ENCODE assay signal across 8 cellular contexts in genomic region chr2:108215794-108216211, GRCh38. TPM values are rescaled to one million over a fixed set of nuclear protein-coding genes. Genes with fewer than 3 reads are reported as not detected.
DNase-seq lines count a peak whose midpoint lies in the region; ATAC-seq and TF ChIP-seq lines count a peak whose summit lies in the region.

No MANE protein-coding gene starts in this region.

- H3K27me3 ChIP-seq in GM23338 (ENCODE audit: insufficient read depth) (no peaks in the 10 kb centered on the region), OCI-LY1 (ENCODE audit: insufficient read depth, low read length) (no peaks in the 10 kb centered on the region), fibroblast of lung (ENCODE audit: control insufficient read depth, insufficient read depth, low read length) (no peaks in the 10 kb centered on the region)

- peaks cover 2% of the 10 kb centered on the region for H3K27me3 Mint-ChIP-seq in GM23338 (ENCODE audit: insufficient read depth, low read depth, poor library complexity)

- no peaks in the 10 kb centered on the region for H3K4me1 Mint-ChIP-seq in GM23338

- H3K27ac ChIP-seq in GM23338 (ENCODE audit: low read depth): no peak overlapping the region
- no peak overlapping the region for H3K27ac ChIP-seq in OCI-LY1 (ENCODE audit: low read depth, low read length, poor library complexity, severe bottlenecking)
- H3K27ac ChIP-seq in fibroblast of lung (ENCODE audit: insufficient read depth, low read length): no peak overlapping the region

- H4K20me1 ChIP-seq in GM23338 (replicated peaks; ENCODE audit: insufficient read depth) (no peaks in the 10 kb centered on the region), OCI-LY1 (ENCODE audit: insufficient read depth, low read length) (no peaks in the 10 kb centered on the region), fibroblast of lung (ENCODE audit: control insufficient read depth, extremely low read depth, insufficient read depth, low read length) (no peaks in the 10 kb centered on the region)

- H3K36me3 ChIP-seq in GM23338 (ENCODE audit: insufficient read depth) (peaks cover 6% of the 10 kb centered on the region; the same call in 1 of the 2 replicates), OCI-LY1 (ENCODE audit: insufficient read depth, low read length) (no peaks in the 10 kb centered on the region), fibroblast of lung (ENCODE audit: control insufficient read depth, insufficient read depth, low read length) (no peaks in the 10 kb centered on the region)

- H3K79me2 ChIP-seq in GM23338 (replicated peaks; ENCODE audit: insufficient read depth) (no peaks in the 10 kb centered on the region), OCI-LY1 (ENCODE audit: insufficient read depth, low read length) (no peaks in the 10 kb centered on the region), fibroblast of lung (ENCODE audit: control insufficient read depth, insufficient read depth, low read length) (no peaks in the 10 kb centered on the region)

- no peak overlapping the region for H3K4me2 ChIP-seq in GM23338
- H3K4me2 ChIP-seq in OCI-LY1 (ENCODE audit: low read length): no peak overlapping the region
- no peak overlapping the region for H3K4me2 ChIP-seq in fibroblast of lung (ENCODE audit: extremely low read depth, insufficient read depth, low read length)

- H3K4me3 Mint-ChIP-seq in GM23338: no peak overlapping the region

- no peaks in the 10 kb centered on the region for H3K9me3 ChIP-seq in OCI-LY1 (ENCODE audit: low read length)
- H3K9me3 ChIP-seq in fibroblast of lung (ENCODE audit: control insufficient read depth, insufficient read depth, low read depth, low read length): no peaks in the 10 kb centered on the region

- H3F3A ChIP-seq in GM23338 (replicated peaks; ENCODE audit: low read depth) (no peaks in the 10 kb centered on the region), OCI-LY1 (ENCODE audit: insufficient read depth, low read length) (no peaks in the 10 kb centered on the region)

- ATAC-seq in GM23338 (peak; percentile 54; the same call in 1 of the 3 replicates), sciatic nerve (peak; percentile 91), GM21528 (IDR thresholded peaks at IDR 0.05; ENCODE audit: low FRiP score, unreplicated experiment) (no peak), GM21619 (IDR thresholded peaks at IDR 0.05; ENCODE audit: unreplicated experiment) (no peak)

- H3K9ac ChIP-seq in OCI-LY1 (ENCODE audit: low read length): no peak overlapping the region
- no peak overlapping the region for H3K9ac ChIP-seq in fibroblast of lung (ENCODE audit: insufficient read depth, low read length)

- no peak overlapping the region for H3K27ac Mint-ChIP-seq in GM23338

- DNase-seq in AG08396 (ENCODE audit: low spot score) (peak; percentile 22), GM23338 (ENCODE audit: low spot score) (peak; percentile 8), fibroblast of lung (ENCODE audit: low read depth in 2 of 2) (peak; percentile 33 to 54), sciatic nerve (ENCODE audit: low spot score) (no peak), germinal center (ENCODE audit: low spot score) (no peak)

- peaks cover 8% of the 10 kb centered on the region; the same call in 1 of the 3 replicates for H3K36me3 Mint-ChIP-seq in GM23338 (ENCODE audit: low read depth)

- no peak overlapping the region for H2AFZ ChIP-seq in GM23338
- H2AFZ ChIP-seq in OCI-LY1 (ENCODE audit: low read length): no peak overlapping the region
- H2AFZ ChIP-seq in fibroblast of lung (ENCODE audit: low read length): peak overlapping the region; percentile 85

- H3K4me3 ChIP-seq in GM23338: no peak overlapping the region
- H3K4me3 ChIP-seq in OCI-LY1 (ENCODE audit: low read depth, low read length, poor library complexity, severe bottlenecking): no peak overlapping the region
- no peak overlapping the region for H3K4me3 ChIP-seq in fibroblast of lung (replicated peaks in 1 of 4; ENCODE audit: control extremely low read depth in 1 of 4, insufficient read depth in 1 of 4, low read depth in 3 of 4, low read length in 4 of 4)

- no peaks in the 10 kb centered on the region for H3K9me2 ChIP-seq in GM23338 (ENCODE audit: insufficient read depth)
- H3K9me2 ChIP-seq in OCI-LY1 (ENCODE audit: low read depth, low read length): no peaks in the 10 kb centered on the region

- peaks cover 31% of the 10 kb centered on the region for H3K9me3 Mint-ChIP-seq in GM23338

- H3K4me1 ChIP-seq in GM23338 (ENCODE audit: insufficient read depth) (no peaks in the 10 kb centered on the region), OCI-LY1 (ENCODE audit: insufficient read depth, low read length, severe bottlenecking) (no peaks in the 10 kb centered on the region), fibroblast of lung (ENCODE audit: control insufficient read depth, extremely low read depth, insufficient read depth, low read length) (no peaks in the 10 kb centered on the region)

- intact Hi-C loops in sciatic nerve (cut with DNase I): no loop called here

- TF ChIP-seq CTCF in GM23338 (conservative IDR thresholded peaks at IDR 0.05; ENCODE audit: low read depth in 2 of 2): peak; percentile 25 to 55; a peak in 3 of 4 replicates
- peak; percentile 7; the same call in 1 of the 2 replicates for TF ChIP-seq CTCF in OCI-LY1 (IDR thresholded peaks at IDR 0.05; ENCODE audit: low read length)
- TF ChIP-seq CTCF in fibroblast of lung (conservative IDR thresholded peaks at IDR 0.05 in 1 of 2, IDR thresholded peaks at IDR 0.05 in 1 of 2; ENCODE audit: low read depth in 1 of 2, low read length in 2 of 2): peak; percentile 53 to 57

TF ChIP-seq in GM23338, 12 proteins besides CTCF, POLR2A, EP300 and RAD21 (continues in another document):
- TF ChIP-seq EZH2 (IDR thresholded peaks at IDR 0.05; ENCODE audit: low read depth, unreplicated experiment): no peak
- TF ChIP-seq ETS1 (IDR thresholded peaks at IDR 0.05): no peak
- TF ChIP-seq ZNF331 (CRISPR knock-in tag; IDR thresholded peaks at IDR 0.05; ENCODE audit: low read depth): no peak
- TF ChIP-seq JUNB (IDR thresholded peaks at IDR 0.05; ENCODE audit: unreplicated experiment): no peak
- TF ChIP-seq STAT1 (IDR thresholded peaks at IDR 0.05; ENCODE audit: unreplicated experiment): no peak
- TF ChIP-seq POLR2AphosphoS5 (IDR thresholded peaks at IDR 0.05; ENCODE audit: low read depth): no peak
- TF ChIP-seq EZH2phosphoT487 (IDR thresholded peaks at IDR 0.05; ENCODE audit: unreplicated experiment): no peak
- TF ChIP-seq CREB1 (CRISPR knock-in tag; IDR thresholded peaks at IDR 0.05; ENCODE audit: low read depth): no peak
- no peak for TF ChIP-seq ZNF114 (CRISPR knock-in tag; IDR thresholded peaks at IDR 0.05)

RNA-seq across cellular contexts. Expression of gene SULT1C3, which starts 24.0 kb away (rescaled TPM):
- total RNA-seq in GM23338 (2014; rRNA removed; shearing (Covaris generic)): not detected in 2 replicates
- not detected in 2 replicates for polyA plus RNA-seq in GM23338 (2016; fragmentation: Nextera tagmentation; extraction: Ambion mirVana)
- total RNA-seq in fibroblast of lung: not detected in 2 replicates
- polyA plus RNA-seq in fibroblast of lung: not detected in 2 replicates
- polyA plus RNA-seq in fibroblast of lung (2012): not detected in 2 replicates
- polyA minus RNA-seq in fibroblast of lung (ENCODE audit: low replicate concordance): not detected in 2 replicates
- total RNA-seq in sciatic nerve: not detected

Comparison
In these comparisons a context has a peak if more than half of its experiments do, and no peak if none do; other contexts are left out.
1. DNase-seq: peak in AG08396 (single experiment), GM23338 (single experiment) and fibroblast of lung (2 of 2); none in sciatic nerve (single experiment) and germinal center (single experiment).
2. ATAC-seq: peak in GM23338 (single experiment) and sciatic nerve (single experiment); none in GM21528 (single experiment) and GM21619 (single experiment).
3. Peak in every context shown above with its lines, with median percentiles within 50 percentile points of each other: CTCF ChIP-seq.